Comparison of ENCODE assay signal across 1 cellular context in the genomic region with DNA sequence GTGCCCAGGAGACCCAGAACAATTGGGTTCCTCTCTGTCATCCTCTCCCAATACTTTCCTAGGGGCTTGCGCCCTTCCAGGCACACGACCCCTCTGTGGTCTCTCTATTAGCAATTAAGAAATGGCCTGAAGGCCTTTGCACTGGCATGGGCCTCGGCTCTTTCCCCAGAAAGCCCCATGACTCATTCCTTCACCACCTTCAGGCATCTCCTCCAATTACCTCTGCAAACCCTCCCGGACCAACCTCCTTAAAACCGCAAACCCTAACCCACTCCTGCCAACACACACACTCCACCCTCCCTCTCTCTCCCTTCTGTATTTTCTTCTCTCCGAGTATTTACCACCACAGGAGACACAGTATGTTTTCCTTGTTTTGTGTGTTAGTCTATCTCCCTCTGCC.
A peak's percentile ranks its signal among the peaks of the same experiment; 100 is the strongest.
TF ChIP-seq lines count a peak whose summit lies in the region.

No MANE protein-coding gene starts in this region.

TF ChIP-seq in GM12878, 131 proteins besides CTCF, POLR2A, EP300 and RAD21 (continued from another document):
- TF ChIP-seq, protein P1, sequence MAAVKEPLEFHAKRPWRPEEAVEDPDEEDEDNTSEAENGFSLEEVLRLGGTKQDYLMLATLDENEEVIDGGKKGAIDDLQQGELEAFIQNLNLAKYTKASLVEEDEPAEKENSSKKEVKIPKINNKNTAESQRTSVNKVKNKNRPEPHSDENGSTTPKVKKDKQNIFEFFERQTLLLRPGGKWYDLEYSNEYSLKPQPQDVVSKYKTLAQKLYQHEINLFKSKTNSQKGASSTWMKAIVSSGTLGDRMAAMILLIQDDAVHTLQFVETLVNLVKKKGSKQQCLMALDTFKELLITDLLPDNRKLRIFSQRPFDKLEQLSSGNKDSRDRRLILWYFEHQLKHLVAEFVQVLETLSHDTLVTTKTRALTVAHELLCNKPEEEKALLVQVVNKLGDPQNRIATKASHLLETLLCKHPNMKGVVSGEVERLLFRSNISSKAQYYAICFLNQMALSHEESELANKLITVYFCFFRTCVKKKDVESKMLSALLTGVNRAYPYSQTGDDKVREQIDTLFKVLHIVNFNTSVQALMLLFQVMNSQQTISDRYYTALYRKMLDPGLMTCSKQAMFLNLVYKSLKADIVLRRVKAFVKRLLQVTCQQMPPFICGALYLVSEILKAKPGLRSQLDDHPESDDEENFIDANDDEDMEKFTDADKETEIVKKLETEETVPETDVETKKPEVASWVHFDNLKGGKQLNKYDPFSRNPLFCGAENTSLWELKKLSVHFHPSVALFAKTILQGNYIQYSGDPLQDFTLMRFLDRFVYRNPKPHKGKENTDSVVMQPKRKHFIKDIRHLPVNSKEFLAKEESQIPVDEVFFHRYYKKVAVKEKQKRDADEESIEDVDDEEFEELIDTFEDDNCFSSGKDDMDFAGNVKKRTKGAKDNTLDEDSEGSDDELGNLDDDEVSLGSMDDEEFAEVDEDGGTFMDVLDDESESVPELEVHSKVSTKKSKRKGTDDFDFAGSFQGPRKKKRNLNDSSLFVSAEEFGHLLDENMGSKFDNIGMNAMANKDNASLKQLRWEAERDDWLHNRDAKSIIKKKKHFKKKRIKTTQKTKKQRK (IDR thresholded peaks at IDR 0.05; ENCODE audit: low read depth, low read length), result no peak
- TF ChIP-seq IKZF1 (conservative IDR thresholded peaks at IDR 0.05) (peak; percentile 52; the same call in 1 of the 2 replicates), DPF2 (IDR thresholded peaks at IDR 0.05) (0 out of 2 replicates have a peak, but pooled peaks have one; percentile 51), PML (IDR thresholded peaks at IDR 0.05; ENCODE audit: low read length) (no peak), MTA2 (IDR thresholded peaks at IDR 0.05; ENCODE audit: low read depth) (peak; percentile 76; the same call in 1 of the 2 replicates), CREM (IDR thresholded peaks at IDR 0.05; ENCODE audit: low read depth) (no peak), ZNF217 (IDR thresholded peaks at IDR 0.05) (no peak), IKZF2 (IDR thresholded peaks at IDR 0.05) (peak; percentile 33 to 67; a peak in 3 of 4 replicates), EED (IDR thresholded peaks at IDR 0.05; ENCODE audit: low read depth) (peak; percentile 82; the same call in 1 of the 2 replicates), RELA (IDR thresholded peaks at IDR 0.05; ENCODE audit: borderline replicate concordance, partially characterized antibody) (no peak)
